ENCODE assay signal across 8 cellular contexts in the genomic region with DNA sequence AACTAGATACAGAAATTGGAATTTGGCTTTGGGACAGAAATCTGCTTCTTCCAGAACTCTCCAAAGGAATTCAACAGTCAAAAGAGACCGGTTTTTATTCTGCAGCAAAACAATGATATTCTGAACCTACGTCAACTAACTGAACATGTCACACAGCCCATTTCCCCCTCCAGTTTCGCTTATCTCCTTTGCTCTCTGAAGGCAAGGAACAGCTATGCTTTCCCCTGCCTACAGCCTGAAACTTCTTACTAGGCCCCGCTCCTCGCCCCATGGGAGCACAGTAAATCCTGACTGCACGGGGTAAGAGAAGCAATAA. TPM values are rescaled to one million over a fixed set of nuclear protein-coding genes. Genes with fewer than 3 reads are reported as not detected.
A peak's percentile ranks its signal among the peaks of the same experiment; 100 is the strongest.
DNase-seq lines count a peak whose midpoint lies in the region; ATAC-seq and TF ChIP-seq lines count a peak whose summit lies in the region.

No MANE protein-coding gene starts in this region.

- POLR2A ChIA-PET in OCI-LY7 (lab: Charles Lee), result interaction anchor here (0.6 to 1.5 kb wide), 3 partner anchors 12 to 64 kb away, joined by 3 to 5 read pairs (median 4); no protein-coding TSS in a partner anchor

- H2AFZ ChIP-seq in OCI-LY7 (ENCODE audit: low read length) (peak overlapping the region; percentile 90; the same call in 1 of the 2 replicates), parathyroid adenoma (peak overlapping the region; percentile 95)

- H3K9me3 ChIP-seq in OCI-LY7 (ENCODE audit: low read length), result no peaks in the 10 kb centered on the region
- H3K9me3 ChIP-seq in parathyroid adenoma (ENCODE audit: control insufficient read depth, low read length), result no peaks in the 10 kb centered on the region

- no peaks in the 10 kb centered on the region for H3K9me3 Mint-ChIP-seq in endothelial cell (ENCODE audit: unreplicated experiment)

- no peaks in the 10 kb centered on the region for H4K20me1 ChIP-seq in OCI-LY7 (ENCODE audit: insufficient read depth, low read length)

- H3K9ac ChIP-seq in parathyroid adenoma, result peak overlapping the region; percentile 4

- H3K27ac Mint-ChIP-seq in endothelial cell (ENCODE audit: unreplicated experiment), result peak overlapping the region; percentile 89

- no peaks in the 10 kb centered on the region for H3K9me2 ChIP-seq in OCI-LY7 (ENCODE audit: insufficient read depth, low read length)

- CTCF ChIA-PET in OCI-LY7 (lab: Charles Lee; ENCODE audit: unreplicated experiment), result no interaction called here

- H3K27me3 Mint-ChIP-seq in endothelial cell (ENCODE audit: unreplicated experiment), result peaks cover 10% of the 10 kb centered on the region

- no peaks in the 10 kb centered on the region for H3K27me3 ChIP-seq in parathyroid adenoma (ENCODE audit: control insufficient read depth, insufficient read depth, low read length)

- DNase-seq in OCI-LY7 (ENCODE audit: low spot score) (no peak), endothelial cell (ENCODE audit: low spot score) (no peak), cerebellum (ENCODE audit: low spot score) (no peak), foreskin melanocyte (no peak)
- no peak for DNase-seq in stimulated activated CD4-positive, alpha-beta T cell treated with anti-CD3 and anti-CD28 coated beads, Interleukin-2, amount 100 ng/mL, for 48 hours

- intact Hi-C loops in OCI-LY7 (cut with micrococcal nuclease; ENCODE audit: unreplicated experiment), result no loop called here

- peaks cover 10% of the 10 kb centered on the region for H3K4me1 Mint-ChIP-seq in endothelial cell (ENCODE audit: unreplicated experiment)

- peak overlapping the region; percentile 71 for H3K27ac ChIP-seq in OCI-LY7 (ENCODE audit: low read depth, low read length, poor library complexity, severe bottlenecking)
- peak overlapping the region; percentile 83 for H3K27ac ChIP-seq in parathyroid adenoma

- H3K36me3 ChIP-seq in OCI-LY7 (ENCODE audit: insufficient read depth, low read length), result peaks cover 16% of the 10 kb centered on the region
- no peaks in the 10 kb centered on the region for H3K36me3 ChIP-seq in parathyroid adenoma (ENCODE audit: control insufficient read depth, insufficient read depth, low read length)

- H3K4me1 ChIP-seq in OCI-LY7 (ENCODE audit: insufficient read depth, low read length, poor library complexity, severe bottlenecking) (peaks cover 15% of the 10 kb centered on the region), parathyroid adenoma (peaks cover 4% of the 10 kb centered on the region)

- H3K4me3 ChIP-seq in OCI-LY7 (ENCODE audit: low read depth, low read length, poor library complexity, severe bottlenecking), result peak overlapping the region; percentile 81
- H3K4me3 ChIP-seq in parathyroid adenoma (ENCODE audit: low read depth, low read length), result peak overlapping the region; percentile 85

- peak overlapping the region; percentile 77 for H3K4me2 ChIP-seq in OCI-LY7 (ENCODE audit: low read length)
- H3K4me2 ChIP-seq in parathyroid adenoma (ENCODE audit: low read length), result peak overlapping the region; percentile 68

- H3K4me3 Mint-ChIP-seq in endothelial cell (ENCODE audit: unreplicated experiment), result peak overlapping the region; percentile 100

- TF ChIP-seq CTCF in OCI-LY7 (conservative IDR thresholded peaks at IDR 0.05; ENCODE audit: low read length) (no peak), endothelial cell (IDR thresholded peaks at IDR 0.05; ENCODE audit: unreplicated experiment) (no peak), parathyroid adenoma (IDR thresholded peaks at IDR 0.05) (no peak)

- peaks cover 7% of the 10 kb centered on the region for H3K36me3 Mint-ChIP-seq in endothelial cell (ENCODE audit: low read depth, unreplicated experiment)

- ATAC-seq in GM18861 (IDR thresholded peaks at IDR 0.05; ENCODE audit: unreplicated experiment) (peak; percentile 19), HG02623 (IDR thresholded peaks at IDR 0.05; ENCODE audit: unreplicated experiment) (peak; percentile 20)

- peaks cover 41% of the 10 kb centered on the region for H3K79me2 ChIP-seq in OCI-LY7 (ENCODE audit: insufficient read depth, low read depth, low read length)
- H3K79me2 ChIP-seq in parathyroid adenoma, result no peaks in the 10 kb centered on the region

- TSS peak; percentile 67 for BruUV-seq in OCI-LY7 (replicated peaks; lab: Mats Ljungman, UMichigan)

RNA-seq across cellular contexts. Expression of gene SKIC3, which starts 0.5 kb away (rescaled TPM):
- 53.0 and 55.4 TPM in 2 replicates for total RNA-seq in OCI-LY7 (2014; rRNA removed; shearing (Covaris generic))
- total RNA-seq in OCI-LY7 (2022) (73.9 and 81.2 TPM in 2 replicates), endothelial cell (ENCODE audit: unreplicated experiment) (80.4 TPM), cerebellum (181 TPM)

RNA-seq across cellular contexts. Expression of gene ARSK, which starts 0.6 kb away (rescaled TPM):
- total RNA-seq in OCI-LY7 (2014; rRNA removed; shearing (Covaris generic)), result 4.1 and 5.9 TPM in 2 replicates
- total RNA-seq in OCI-LY7 (2022) (5.2 and 6.8 TPM in 2 replicates), endothelial cell (ENCODE audit: unreplicated experiment) (5.5 TPM), cerebellum (10.1 TPM)
